ENCODE assay signal across 9 cellular contexts in genomic region chr9:136791466-136792276, GRCh38. TPM values are rescaled to one million over a fixed set of nuclear protein-coding genes. Genes with fewer than 3 reads are reported as not detected.
DNase-seq lines count a peak whose midpoint lies in the region; ATAC-seq and TF ChIP-seq lines count a peak whose summit lies in the region.
"Had no signal": no experiment of that assay in that cellular context is flagged by ENCODE, and none has a peak within 500 bp of the region (broad histone marks: within the 10 kb centered on the region; RNA-seq: fewer than 3 reads in every experiment).

No MANE protein-coding gene starts in this region.

- H3K4me3 Mint-ChIP-seq in H9 (peak overlapping the region; percentile 81 to 89), endodermal cell (peak overlapping the region; percentile 88)
- peak overlapping the region; percentile 76 to 90 (median 86) for H3K4me3 Mint-ChIP-seq in naive thymus-derived CD4-positive, alpha-beta T cell
- H3K4me3 Mint-ChIP-seq in stimulated activated naive CD8-positive, alpha-beta T cell treated with anti-CD3 and anti-CD28 coated beads, Interleukin-15, amount 100 ng/mL, for 72 hours: peak overlapping the region; percentile 88 to 92

- WGBS in H9 (ENCODE audit: extremely low coverage, insufficient read length, low lambda C conversion rate): no CpG with 5 or more reads among the region's 34 CpGs
- WGBS in endodermal cell (ENCODE audit: insufficient coverage in 1 of 2, insufficient read length in 1 of 2), 2 experiments: 13 to 14% methylated on average over 22 to 34 of the region's 34 CpGs

- H3K18ac ChIP-seq in H9 (ENCODE audit: insufficient read length, low read depth, low read length): peak overlapping the region; percentile 86

- peaks cover 0 to 8% (median 1%) of the 10 kb centered on the region in 3 experiments; a peak in 3 of 7 replicates for H3K36me3 Mint-ChIP-seq in H9 (ENCODE audit: insufficient read depth in 1 of 3, low read depth in 3 of 3)
- peaks cover 17% of the 10 kb centered on the region for H3K36me3 Mint-ChIP-seq in endodermal cell (ENCODE audit: low read depth)
- peaks cover 0 to 5% (median 0%) of the 10 kb centered on the region in 5 donors for H3K36me3 Mint-ChIP-seq in naive thymus-derived CD4-positive, alpha-beta T cell

- no peaks in the 10 kb centered on the region for H3K23me2 ChIP-seq in H9 (ENCODE audit: insufficient read length, low read depth, low read length, poor library complexity, severe bottlenecking)

- H4K8ac ChIP-seq in H9 (replicated peaks; ENCODE audit: insufficient read length, low read depth, low read length): no peak overlapping the region

- H2BK5ac ChIP-seq in H9 (ENCODE audit: insufficient read length, low read length): no peak overlapping the region

- no peak overlapping the region for H3K9ac ChIP-seq in H9 (ENCODE audit: extremely low read depth, insufficient read length, low read length)
- peak overlapping the region; percentile 91 for H3K9ac ChIP-seq in endodermal cell (ENCODE audit: extremely low read depth, low read length, poor library complexity, severe bottlenecking)

- no peak overlapping the region for H2BK15ac ChIP-seq in H9 (ENCODE audit: low read depth, low read length)

- POLR2A ChIA-PET in naive thymus-derived CD4-positive, alpha-beta T cell (lab: Charles Lee): interaction anchor here (0.6 to 5.9 kb wide), 5 partner anchors 15 to 244 kb away, joined by 3 to 38 read pairs (median 4); partner anchors contain the start of genes FUT7 and RABL6

- H3K36me3 ChIP-seq in endodermal cell (ENCODE audit: control insufficient read depth, insufficient read depth, low read length): peaks cover 23% of the 10 kb centered on the region
- H3K36me3 ChIP-seq in naive thymus-derived CD4-positive, alpha-beta T cell (ENCODE audit: control insufficient read depth in 2 of 3, insufficient read depth in 3 of 3, low read length in 3 of 3): peaks cover 0 to 17% (median 3%) of the 10 kb centered on the region in 3 experiments

- H3K27me3 ChIP-seq in H9 (ENCODE audit: insufficient read depth, low read length) (no peaks in the 10 kb centered on the region), endodermal cell (ENCODE audit: control insufficient read depth, insufficient read depth, low read length, poor library complexity, severe bottlenecking) (no peaks in the 10 kb centered on the region)
- no peaks in the 10 kb centered on the region for H3K27me3 ChIP-seq in naive thymus-derived CD4-positive, alpha-beta T cell (ENCODE audit: control insufficient read depth in 2 of 2, insufficient read depth in 2 of 2, low read length in 2 of 2)

- H4K5ac ChIP-seq in H9 (ENCODE audit: insufficient read length, low read depth, low read length): no peak overlapping the region

- H3K27ac ChIP-seq in H9 (ENCODE audit: insufficient read length, low read depth, low read length) (no peak overlapping the region), endodermal cell (ENCODE audit: low read depth, low read length) (no peak overlapping the region)
- H3K27ac ChIP-seq in naive thymus-derived CD4-positive, alpha-beta T cell (ENCODE audit: low read depth, low read length): peak overlapping the region; percentile 91

- H3T11ph ChIP-seq in H9 (ENCODE audit: low read length): no peak overlapping the region

- peak overlapping the region in 2 of 3 experiments; percentile 66 to 97; a peak in 3 of 7 replicates for H3K27ac Mint-ChIP-seq in H9
- peak overlapping the region; percentile 97 for H3K27ac Mint-ChIP-seq in endodermal cell
- H3K27ac Mint-ChIP-seq in naive thymus-derived CD4-positive, alpha-beta T cell: peak overlapping the region; percentile 57 to 98 (median 92)
- peak overlapping the region; percentile 88 to 89 for H3K27ac Mint-ChIP-seq in stimulated activated naive CD8-positive, alpha-beta T cell treated with anti-CD3 and anti-CD28 coated beads, Interleukin-15, amount 100 ng/mL, for 72 hours

- H3K14ac ChIP-seq in H9 (ENCODE audit: insufficient read depth, low read length): peak overlapping the region; percentile 54; the same call in 1 of the 2 replicates

- no peak overlapping the region for H2AK5ac ChIP-seq in H9 (ENCODE audit: insufficient read length, low read length)

- DNase-seq in D341Med (ENCODE audit: low spot score) (peak; percentile 59), H9 (peak; percentile 92), NCI-H510A (lab: John Stamatoyannopoulos, UW) (peak; percentile 48), endodermal cell (peak; percentile 96)
- DNase-seq in activated CD8-positive, alpha-beta memory T cell treated with anti-CD3 and anti-CD28 coated beads for 24 hours: peak; percentile 88
- DNase-seq in naive thymus-derived CD4-positive, alpha-beta T cell: peak; percentile 63 to 77 (median 73)
- peak; percentile 69 to 74 for DNase-seq in stimulated activated naive CD8-positive, alpha-beta T cell treated with anti-CD3 and anti-CD28 coated beads, Interleukin-15, amount 100 ng/mL, for 72 hours

- H3K4me3 ChIP-seq in endodermal cell (ENCODE audit: low read length): peak overlapping the region; percentile 87
- peak overlapping the region; percentile 94 for H3K4me3 ChIP-seq in naive thymus-derived CD4-positive, alpha-beta T cell (ENCODE audit: low read length)

- H3K56ac ChIP-seq in H9 (ENCODE audit: insufficient read length, low read depth, low read length): no peak overlapping the region

- no peak overlapping the region for H2BK12ac ChIP-seq in H9 (ENCODE audit: insufficient read length, low read depth, low read length)

- peak; percentile 9 for ATAC-seq in naive thymus-derived CD4-positive, alpha-beta T cell
- ATAC-seq in stimulated activated naive CD8-positive, alpha-beta T cell treated with anti-CD3 and anti-CD28 coated beads, Interleukin-15, amount 100 ng/mL, for 72 hours: peak; percentile 46
- no peak for ATAC-seq in GM19328 (IDR thresholded peaks at IDR 0.05; ENCODE audit: unreplicated experiment)

- TF ChIP-seq CTCF in H9 (conservative IDR thresholded peaks at IDR 0.05): peak; percentile 99
- peak; percentile 100 for TF ChIP-seq CTCF in endodermal cell (conservative IDR thresholded peaks at IDR 0.05)

- H3K27me3 Mint-ChIP-seq in H9 (ENCODE audit: low read depth) (peaks cover 16% of the 10 kb centered on the region), endodermal cell (ENCODE audit: insufficient read depth) (no peaks in the 10 kb centered on the region)
- peaks cover 0 to 16% (median 0%) of the 10 kb centered on the region in 5 donors for H3K27me3 Mint-ChIP-seq in naive thymus-derived CD4-positive, alpha-beta T cell
- no peaks in the 10 kb centered on the region for H3K27me3 Mint-ChIP-seq in stimulated activated naive CD8-positive, alpha-beta T cell treated with anti-CD3 and anti-CD28 coated beads, Interleukin-15, amount 100 ng/mL, for 72 hours

- H3K9me3 ChIP-seq in H9 (ENCODE audit: control insufficient read depth, low read depth, low read length) (no peaks in the 10 kb centered on the region), endodermal cell (ENCODE audit: control insufficient read depth, low read length) (no peaks in the 10 kb centered on the region)
- H3K9me3 ChIP-seq in naive thymus-derived CD4-positive, alpha-beta T cell (ENCODE audit: control insufficient read depth in 2 of 3, low read length in 3 of 3): no peaks in the 10 kb centered on the region

- CTCF ChIA-PET in naive thymus-derived CD4-positive, alpha-beta T cell (lab: Charles Lee): interaction anchor here (0.6 to 2.5 kb wide), 3 partner anchors 15 to 243 kb away, joined by 3 to 9 read pairs (median 3); no protein-coding TSS in a partner anchor

- H3K4ac ChIP-seq in H9 (ENCODE audit: low read depth, low read length): no peak overlapping the region

- no peaks in the 10 kb centered on the region for H3K4me1 ChIP-seq in H9 (ENCODE audit: insufficient read depth, low read length)
- H3K4me1 ChIP-seq in endodermal cell (ENCODE audit: control insufficient read depth, insufficient read depth, low read length): peaks cover 28% of the 10 kb centered on the region
- peaks cover 18 to 25% of the 10 kb centered on the region in 2 donors for H3K4me1 ChIP-seq in naive thymus-derived CD4-positive, alpha-beta T cell (ENCODE audit: control insufficient read depth in 2 of 2, insufficient read depth in 2 of 2, low read length in 2 of 2)

- H3K4me1 Mint-ChIP-seq in H9 (peaks cover 17 to 34% of the 10 kb centered on the region in 2 experiments), endodermal cell (peaks cover 51% of the 10 kb centered on the region)
- peaks cover 13 to 46% (median 36%) of the 10 kb centered on the region in 7 donors for H3K4me1 Mint-ChIP-seq in naive thymus-derived CD4-positive, alpha-beta T cell
- H3K4me1 Mint-ChIP-seq in stimulated activated naive CD8-positive, alpha-beta T cell treated with anti-CD3 and anti-CD28 coated beads, Interleukin-15, amount 100 ng/mL, for 72 hours: peaks cover 59% of the 10 kb centered on the region

- H3K4me2 ChIP-seq in H9 (ENCODE audit: insufficient read depth, insufficient read length, low read length): peak overlapping the region; percentile 69

- no peak overlapping the region for H3K23ac ChIP-seq in H9 (ENCODE audit: insufficient read length, low read depth, low read length)

- H2BK20ac ChIP-seq in H9 (ENCODE audit: low read depth, low read length, poor library complexity, severe bottlenecking): no peak overlapping the region

- no peak overlapping the region for H2BK120ac ChIP-seq in H9 (ENCODE audit: low read depth, low read length, poor library complexity, severe bottlenecking)

- no peaks in the 10 kb centered on the region for H3K79me1 ChIP-seq in H9 (ENCODE audit: insufficient read depth, low read depth, low read length, poor library complexity, severe bottlenecking)

- H3K79me2 ChIP-seq in H9 (ENCODE audit: insufficient read depth, low read length): no peaks in the 10 kb centered on the region

- H4K91ac ChIP-seq in H9 (ENCODE audit: insufficient read length, low read depth, low read length): no peak overlapping the region

- no peaks in the 10 kb centered on the region for H4K20me1 ChIP-seq in H9 (ENCODE audit: control insufficient read depth, insufficient read depth, insufficient read length)

- intact Hi-C loops in naive thymus-derived CD4-positive, alpha-beta T cell (cut with micrococcal nuclease): loop anchor here (1.0 to 5.0 kb wide), 21 partner anchors 9 to 813 kb away; partner anchors contain the start of genes ARRDC1 (in 2 of the 2), DNLZ (in 2 of the 2), FBXW5 (in 2 of the 2) and PHPT1 (in 2 of the 2)

- no peaks in the 10 kb centered on the region for H3K9me3 Mint-ChIP-seq in H9
- no peaks in the 10 kb centered on the region for H3K9me3 Mint-ChIP-seq in endodermal cell
- peaks cover 0 to 1% (median 0%) of the 10 kb centered on the region in 11 donors for H3K9me3 Mint-ChIP-seq in naive thymus-derived CD4-positive, alpha-beta T cell
- H3K9me3 Mint-ChIP-seq in stimulated activated naive CD8-positive, alpha-beta T cell treated with anti-CD3 and anti-CD28 coated beads, Interleukin-15, amount 100 ng/mL, for 72 hours: no peaks in the 10 kb centered on the region

- no peak overlapping the region for H2AFZ ChIP-seq in H9 (ENCODE audit: low read length)

RNA-seq across cellular contexts. Expression of gene TMEM141, which starts 0.5 kb away (rescaled TPM):
- total RNA-seq in H9 (2021) (55.2 and 58.9 TPM in 2 replicates), endodermal cell (100 to 1,000 TPM; 215 to 339 TPM)
- 60.9 TPM for polyA plus RNA-seq in endodermal cell (2013, experiment 1 of 2)
- 57.1 TPM for polyA plus RNA-seq in endodermal cell (2013, experiment 2 of 2)
- total RNA-seq in naive thymus-derived CD4-positive, alpha-beta T cell: 10 to 100 TPM; 27.2 to 54.9 (median 36.2) TPM
- 10 to 100 TPM; 28.2 to 30.6 TPM for polyA plus RNA-seq in naive thymus-derived CD4-positive, alpha-beta T cell

RNA-seq across cellular contexts. Expression of gene CCDC183, which starts 4.5 kb away (rescaled TPM):
- 0.59 and 1.1 TPM in 2 replicates for total RNA-seq in H9 (2021)
- total RNA-seq in endodermal cell: 10 to 100 TPM; 10.9 to 13.4 TPM
- 4.6 TPM for polyA plus RNA-seq in endodermal cell (2013, experiment 1 of 2)
- polyA plus RNA-seq in endodermal cell (2013, experiment 2 of 2): 5.1 TPM
- 1 to 10 TPM in 4 of 5 experiments, under 1 TPM in 1; 0.36 to 6.6 (median 3.0) TPM for total RNA-seq in naive thymus-derived CD4-positive, alpha-beta T cell
- polyA plus RNA-seq in naive thymus-derived CD4-positive, alpha-beta T cell: under 1 TPM; 0.35 to 0.62 TPM

RNA-seq across cellular contexts. Expression of gene RABL6, which starts 16.1 kb away (rescaled TPM):
- 108 and 114 TPM in 2 replicates for total RNA-seq in H9 (2021)
- total RNA-seq in endodermal cell: 100 to 1,000 TPM; 159 to 206 TPM
- polyA plus RNA-seq in endodermal cell (2013, experiment 1 of 2): 128 TPM
- polyA plus RNA-seq in endodermal cell (2013, experiment 2 of 2): 116 TPM
- 100 to 1,000 TPM in 1 of 5 experiments, 10 to 100 TPM in 4; 59.6 to 100 (median 60.9) TPM for total RNA-seq in naive thymus-derived CD4-positive, alpha-beta T cell
- 10 to 100 TPM in 1 of 2 donors, 1 to 10 TPM in 1; 9.4 to 17.4 TPM for polyA plus RNA-seq in naive thymus-derived CD4-positive, alpha-beta T cell

RNA-seq across cellular contexts. Expression of gene LCN15, which starts 27.4 kb away (rescaled TPM):
- 0.61 TPM in 1 of 2 replicates, not detected in the other for total RNA-seq in H9 (2021)
- total RNA-seq in endodermal cell: 1 to 10 TPM in 1 of 2 donors, under 1 TPM in 1; 0.51 to 1.2 TPM
- polyA plus RNA-seq in endodermal cell (2013, experiment 1 of 2): 0.82 TPM
- 0.95 TPM for polyA plus RNA-seq in endodermal cell (2013, experiment 2 of 2)
- not detected for total RNA-seq in naive thymus-derived CD4-positive, alpha-beta T cell
- polyA plus RNA-seq in naive thymus-derived CD4-positive, alpha-beta T cell: not detected
- total RNA-seq: activated CD8-positive, alpha-beta memory T cell treated with anti-CD3 and anti-CD28 coated beads for 36 hours had no signal

RNA-seq across cellular contexts. Expression of gene LCN8, which starts 33.6 kb away (rescaled TPM):
- total RNA-seq in H9 (2021) (not detected in 2 replicates), endodermal cell (not detected)
- polyA plus RNA-seq in endodermal cell (2013, experiment 1 of 2): not detected
- not detected for polyA plus RNA-seq in endodermal cell (2013, experiment 2 of 2)
- under 1 TPM in 1 of 5 experiments, not detected in 4; 0.83 TPM for total RNA-seq in naive thymus-derived CD4-positive, alpha-beta T cell
- polyA plus RNA-seq in naive thymus-derived CD4-positive, alpha-beta T cell: not detected
- total RNA-seq: activated CD8-positive, alpha-beta memory T cell treated with anti-CD3 and anti-CD28 coated beads for 36 hours had no signal
